In genomic region chr3:178646205-178646604, GRCh38 we compare ENCODE assay signal across 24 cellular contexts.
DNase-seq lines count a peak whose midpoint lies in the region; ATAC-seq, FAIRE-seq and TF ChIP-seq lines count a peak whose summit lies in the region.
"Had no signal": no experiment of that assay in that cellular context is flagged by ENCODE, and none has a peak within 500 bp of the region (broad histone marks: within the 10 kb centered on the region; RNA-seq: fewer than 3 reads in every experiment).

No MANE protein-coding gene starts in this region.

- TF ChIP-seq CTCF in bronchial epithelial cell (IDR thresholded peaks at IDR 0.05; ENCODE audit: insufficient read depth, low read length, severe bottlenecking) (no peak), WTC11 (IDR thresholded peaks at IDR 0.05) (no peak), brain microvascular endothelial cell (IDR thresholded peaks at IDR 0.05; ENCODE audit: low read depth, low read length, missing control alignments) (no peak)

- H3K36me3 ChIP-seq in bronchial epithelial cell (ENCODE audit: control insufficient read depth, insufficient read depth, low read length) (no peaks in the 10 kb centered on the region), MG63 (no peaks in the 10 kb centered on the region), brain microvascular endothelial cell (replicated peaks) (no peaks in the 10 kb centered on the region)
- no peaks in the 10 kb centered on the region for H3K36me3 ChIP-seq in CD4-positive, alpha-beta memory T cell (ENCODE audit: insufficient read depth, low read length)
- H3K36me3 ChIP-seq: HAP-1, upper lobe of right lung had no signal

- no peak overlapping the region for H3K4me3 ChIP-seq in bronchial epithelial cell (ENCODE audit: low read depth, low read length)
- no peak overlapping the region for H3K4me3 ChIP-seq in MG63
- H3K4me3 ChIP-seq in CD4-positive, alpha-beta memory T cell (ENCODE audit: low read length in 2 of 2) = no peak overlapping the region
- H3K4me3 ChIP-seq in brain microvascular endothelial cell (ENCODE audit: low read depth, low read length) = no peak overlapping the region
- H3K4me3 ChIP-seq: coronary artery, HAP-1, upper lobe of right lung had no signal

- H3K4me3 Mint-ChIP-seq in CD4-positive, alpha-beta memory T cell = no peak overlapping the region
- H3K4me3 Mint-ChIP-seq in WTC11 = no peak overlapping the region
- H3K4me3 Mint-ChIP-seq: activated CD4-positive, alpha-beta memory T cell treated with anti-CD3 and anti-CD28 coated beads for 36 hours; CD14-positive monocyte had no signal

- no peaks in the 10 kb centered on the region for H3K4me1 Mint-ChIP-seq in CD4-positive, alpha-beta memory T cell
- H3K4me1 Mint-ChIP-seq in WTC11 = no peaks in the 10 kb centered on the region
- H3K4me1 Mint-ChIP-seq: CD14-positive monocyte had no signal

- peaks cover under 1% of the 10 kb centered on the region; the same call in 1 of the 2 replicates for H3K9me3 ChIP-seq in MG63
- no peaks in the 10 kb centered on the region for H3K9me3 ChIP-seq in CD4-positive, alpha-beta memory T cell (ENCODE audit: control insufficient read depth in 1 of 2, low read length in 2 of 2)
- H3K9me3 ChIP-seq: HAP-1, upper lobe of right lung had no signal

- no peak for FAIRE-seq in bronchial epithelial cell (lab: Jason Lieb, UNC)
- FAIRE-seq: endometrium, G401.6 had no signal

- no peaks in the 10 kb centered on the region for H3K27me3 ChIP-seq in bronchial epithelial cell (ENCODE audit: control insufficient read depth, insufficient read depth, low read length)
- H3K27me3 ChIP-seq in MG63 = no peaks in the 10 kb centered on the region
- no peaks in the 10 kb centered on the region for H3K27me3 ChIP-seq in CD4-positive, alpha-beta memory T cell (ENCODE audit: insufficient read depth, low read length)
- H3K27me3 ChIP-seq in brain microvascular endothelial cell (replicated peaks) = no peaks in the 10 kb centered on the region
- H3K27me3 ChIP-seq: upper lobe of right lung had no signal

- H3K27ac Mint-ChIP-seq in CD4-positive, alpha-beta memory T cell = no peak overlapping the region
- H3K27ac Mint-ChIP-seq in WTC11 = no peak overlapping the region
- H3K27ac Mint-ChIP-seq: activated CD4-positive, alpha-beta memory T cell treated with anti-CD3 and anti-CD28 coated beads for 36 hours; CD14-positive monocyte had no signal

- POLR2A ChIA-PET in CD4-positive, alpha-beta memory T cell (lab: Charles Lee; ENCODE audit: partially characterized antibody) = no interaction called here
- POLR2A ChIA-PET in WTC11 (lab: Charles Lee) = no interaction called here

- no peak overlapping the region for H3K27ac ChIP-seq in CD4-positive, alpha-beta memory T cell (ENCODE audit: low read depth, low read length)
- H3K27ac ChIP-seq in brain microvascular endothelial cell = no peak overlapping the region
- H3K27ac ChIP-seq: coronary artery, parathyroid adenoma, upper lobe of right lung had no signal

- intact Hi-C loops in CD4-positive, alpha-beta memory T cell (cut with micrococcal nuclease) = no loop called here

- CTCF ChIA-PET in CD4-positive, alpha-beta memory T cell (lab: Charles Lee; ENCODE audit: partially characterized antibody) = no interaction called here
- CTCF ChIA-PET in WTC11 (lab: Charles Lee) = interaction anchor here (0.9 kb wide), 1 partner anchor 210 kb away, joined by 3 read pairs; no protein-coding TSS in a partner anchor

- DNase-seq in Ammon's horn (ENCODE audit: low spot score) (peak; percentile 7), NCI-H2081 treated with DMSO at 0.1 percent for 48 hours (lab: John Stamatoyannopoulos, UW) (peak; percentile 29), bronchial epithelial cell (ENCODE audit: low read depth) (peak; percentile 29), myocyte (ENCODE audit: low read depth) (peak; percentile 37), MG63 (no peak), WTC11 (ENCODE audit: low spot score) (no peak), brain microvascular endothelial cell (no peak)
- no peak for DNase-seq in CD4-positive, alpha-beta memory T cell
- DNase-seq: activated CD4-positive, alpha-beta memory T cell treated with anti-CD3 and anti-CD28 coated beads for 36 hours; activated effector memory CD4-positive, alpha-beta T cell treated with anti-CD3 and anti-CD28 coated beads, Interleukin-2, amount 50 U/mL, for 16 hours; activated T-cell treated with anti-CD3 and anti-CD28 coated beads for 4 hours; head of caudate nucleus; KG1; left ventricle myocardium superior; NCI-H524 treated with DMSO at 0.1 percent for 48 hours; SW 1271; upper lobe of right lung had no signal

- peaks cover 0 to 2% of the 10 kb centered on the region in 2 donors for H3K27me3 Mint-ChIP-seq in CD4-positive, alpha-beta memory T cell
- H3K27me3 Mint-ChIP-seq in WTC11 (ENCODE audit: low read depth) = no peaks in the 10 kb centered on the region

- no peak for ATAC-seq in WTC11
- ATAC-seq: left ventricle myocardium superior, sciatic nerve, upper lobe of right lung had no signal

- no peaks in the 10 kb centered on the region for H3K36me3 Mint-ChIP-seq in CD4-positive, alpha-beta memory T cell
- no peaks in the 10 kb centered on the region for H3K36me3 Mint-ChIP-seq in WTC11
- H3K36me3 Mint-ChIP-seq: activated CD4-positive, alpha-beta memory T cell treated with anti-CD3 and anti-CD28 coated beads for 36 hours; CD14-positive monocyte had no signal

- H3K9me3 Mint-ChIP-seq in CD4-positive, alpha-beta memory T cell = peaks cover 0 to 16% (median 4%) of the 10 kb centered on the region in 8 donors
- H3K9me3 Mint-ChIP-seq in WTC11 = peaks cover 15% of the 10 kb centered on the region

- in situ Hi-C loops in brain microvascular endothelial cell (cut with HindIII; ENCODE audit: low pct_ligation_motif_present, low sequenced_read_pairs) = no loop called here

- H3K4me1 ChIP-seq in CD4-positive, alpha-beta memory T cell (ENCODE audit: insufficient read depth, low read length) = no peaks in the 10 kb centered on the region
- H3K4me1 ChIP-seq: HAP-1, parathyroid adenoma, upper lobe of right lung had no signal

TF ChIP-seq in WTC11, 78 proteins besides CTCF, POLR2A, EP300 and RAD21:
- no peak for TF ChIP-seq CBFB (CRISPR knock-in tag; IDR thresholded peaks at IDR 0.05; ENCODE audit: low read depth)
- no peak for TF ChIP-seq ESRRA (CRISPR knock-in tag; IDR thresholded peaks at IDR 0.05; ENCODE audit: borderline replicate concordance)
- no peak for TF ChIP-seq CREB1 (CRISPR knock-in tag; IDR thresholded peaks at IDR 0.05)
- no peak for TF ChIP-seq KAT7 (CRISPR knock-in tag; IDR thresholded peaks at IDR 0.05; ENCODE audit: borderline replicate concordance)
- TF ChIP-seq EMX1 (CRISPR knock-in tag; IDR thresholded peaks at IDR 0.05) = no peak
- TF ChIP-seq, protein P1, sequence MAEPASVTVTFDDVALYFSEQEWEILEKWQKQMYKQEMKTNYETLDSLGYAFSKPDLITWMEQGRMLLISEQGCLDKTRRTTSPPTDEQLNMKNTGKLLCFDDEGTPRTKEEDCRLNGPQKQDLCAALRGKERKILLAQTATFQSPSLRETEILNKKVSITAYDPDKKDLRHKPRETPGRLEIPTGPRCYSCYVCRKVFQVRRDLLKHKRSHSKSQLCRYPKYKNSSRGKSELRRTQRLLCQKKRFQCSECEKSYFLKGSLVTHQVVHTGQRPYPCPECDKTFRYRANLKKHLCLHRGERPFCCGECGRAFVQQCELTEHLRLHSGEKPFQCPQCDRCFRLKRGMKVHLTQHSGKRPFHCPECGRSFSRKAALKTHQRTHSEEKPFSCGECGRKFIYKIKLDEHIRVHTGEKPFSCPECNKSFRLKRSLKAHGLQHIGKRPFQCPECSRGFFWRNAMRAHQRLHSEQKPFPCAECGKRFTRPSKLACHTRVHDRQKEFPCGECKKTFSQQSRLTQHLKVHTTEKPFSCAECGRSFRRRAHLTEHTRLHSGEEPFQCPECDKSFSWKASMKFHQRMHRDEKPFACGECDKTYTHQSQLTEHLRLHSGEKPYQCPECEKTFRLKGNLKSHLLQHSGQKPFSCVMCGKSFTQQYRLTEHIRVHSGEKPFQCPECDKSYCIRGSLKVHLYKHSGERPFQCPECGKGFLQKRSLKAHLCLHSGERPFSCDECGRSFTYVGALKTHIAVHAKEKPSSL (CRISPR knock-in tag; conservative IDR thresholded peaks at IDR 0.05) = no peak
- no peak for TF ChIP-seq ZNF512 (CRISPR knock-in tag; IDR thresholded peaks at IDR 0.05; ENCODE audit: borderline replicate concordance)
- TF ChIP-seq SOX15 (CRISPR knock-in tag; IDR thresholded peaks at IDR 0.05) = no peak
- no peak for TF ChIP-seq ZNF416 (CRISPR knock-in tag; IDR thresholded peaks at IDR 0.05)
- TF ChIP-seq ZNF138 (CRISPR knock-in tag; conservative IDR thresholded peaks at IDR 0.05) = no peak
- no peak for TF ChIP-seq STAT6 (CRISPR knock-in tag; conservative IDR thresholded peaks at IDR 0.05; ENCODE audit: low read depth)

Comparison
In these comparisons a context has a peak if more than half of its experiments do, and no peak if none do; other contexts are left out.
1. DNase-seq: peak in Ammon's horn (single experiment), NCI-H2081 treated with DMSO at 0.1 percent for 48 hours (single experiment), bronchial epithelial cell (single experiment) and myocyte (single experiment); none in MG63 (single experiment), CD4-positive, alpha-beta memory T cell (0 of 5), WTC11 (single experiment) and brain microvascular endothelial cell (single experiment).